1 cellular context compared by ENCODE assay signal in genomic region chr11:65473275-65473860, GRCh38.
TF ChIP-seq lines count a peak whose summit lies in the region.

No MANE protein-coding gene starts in this region.

TF ChIP-seq in GM23338, 12 proteins besides CTCF, POLR2A, EP300 and RAD21 (continued from another document):
- TF ChIP-seq, protein P1, sequence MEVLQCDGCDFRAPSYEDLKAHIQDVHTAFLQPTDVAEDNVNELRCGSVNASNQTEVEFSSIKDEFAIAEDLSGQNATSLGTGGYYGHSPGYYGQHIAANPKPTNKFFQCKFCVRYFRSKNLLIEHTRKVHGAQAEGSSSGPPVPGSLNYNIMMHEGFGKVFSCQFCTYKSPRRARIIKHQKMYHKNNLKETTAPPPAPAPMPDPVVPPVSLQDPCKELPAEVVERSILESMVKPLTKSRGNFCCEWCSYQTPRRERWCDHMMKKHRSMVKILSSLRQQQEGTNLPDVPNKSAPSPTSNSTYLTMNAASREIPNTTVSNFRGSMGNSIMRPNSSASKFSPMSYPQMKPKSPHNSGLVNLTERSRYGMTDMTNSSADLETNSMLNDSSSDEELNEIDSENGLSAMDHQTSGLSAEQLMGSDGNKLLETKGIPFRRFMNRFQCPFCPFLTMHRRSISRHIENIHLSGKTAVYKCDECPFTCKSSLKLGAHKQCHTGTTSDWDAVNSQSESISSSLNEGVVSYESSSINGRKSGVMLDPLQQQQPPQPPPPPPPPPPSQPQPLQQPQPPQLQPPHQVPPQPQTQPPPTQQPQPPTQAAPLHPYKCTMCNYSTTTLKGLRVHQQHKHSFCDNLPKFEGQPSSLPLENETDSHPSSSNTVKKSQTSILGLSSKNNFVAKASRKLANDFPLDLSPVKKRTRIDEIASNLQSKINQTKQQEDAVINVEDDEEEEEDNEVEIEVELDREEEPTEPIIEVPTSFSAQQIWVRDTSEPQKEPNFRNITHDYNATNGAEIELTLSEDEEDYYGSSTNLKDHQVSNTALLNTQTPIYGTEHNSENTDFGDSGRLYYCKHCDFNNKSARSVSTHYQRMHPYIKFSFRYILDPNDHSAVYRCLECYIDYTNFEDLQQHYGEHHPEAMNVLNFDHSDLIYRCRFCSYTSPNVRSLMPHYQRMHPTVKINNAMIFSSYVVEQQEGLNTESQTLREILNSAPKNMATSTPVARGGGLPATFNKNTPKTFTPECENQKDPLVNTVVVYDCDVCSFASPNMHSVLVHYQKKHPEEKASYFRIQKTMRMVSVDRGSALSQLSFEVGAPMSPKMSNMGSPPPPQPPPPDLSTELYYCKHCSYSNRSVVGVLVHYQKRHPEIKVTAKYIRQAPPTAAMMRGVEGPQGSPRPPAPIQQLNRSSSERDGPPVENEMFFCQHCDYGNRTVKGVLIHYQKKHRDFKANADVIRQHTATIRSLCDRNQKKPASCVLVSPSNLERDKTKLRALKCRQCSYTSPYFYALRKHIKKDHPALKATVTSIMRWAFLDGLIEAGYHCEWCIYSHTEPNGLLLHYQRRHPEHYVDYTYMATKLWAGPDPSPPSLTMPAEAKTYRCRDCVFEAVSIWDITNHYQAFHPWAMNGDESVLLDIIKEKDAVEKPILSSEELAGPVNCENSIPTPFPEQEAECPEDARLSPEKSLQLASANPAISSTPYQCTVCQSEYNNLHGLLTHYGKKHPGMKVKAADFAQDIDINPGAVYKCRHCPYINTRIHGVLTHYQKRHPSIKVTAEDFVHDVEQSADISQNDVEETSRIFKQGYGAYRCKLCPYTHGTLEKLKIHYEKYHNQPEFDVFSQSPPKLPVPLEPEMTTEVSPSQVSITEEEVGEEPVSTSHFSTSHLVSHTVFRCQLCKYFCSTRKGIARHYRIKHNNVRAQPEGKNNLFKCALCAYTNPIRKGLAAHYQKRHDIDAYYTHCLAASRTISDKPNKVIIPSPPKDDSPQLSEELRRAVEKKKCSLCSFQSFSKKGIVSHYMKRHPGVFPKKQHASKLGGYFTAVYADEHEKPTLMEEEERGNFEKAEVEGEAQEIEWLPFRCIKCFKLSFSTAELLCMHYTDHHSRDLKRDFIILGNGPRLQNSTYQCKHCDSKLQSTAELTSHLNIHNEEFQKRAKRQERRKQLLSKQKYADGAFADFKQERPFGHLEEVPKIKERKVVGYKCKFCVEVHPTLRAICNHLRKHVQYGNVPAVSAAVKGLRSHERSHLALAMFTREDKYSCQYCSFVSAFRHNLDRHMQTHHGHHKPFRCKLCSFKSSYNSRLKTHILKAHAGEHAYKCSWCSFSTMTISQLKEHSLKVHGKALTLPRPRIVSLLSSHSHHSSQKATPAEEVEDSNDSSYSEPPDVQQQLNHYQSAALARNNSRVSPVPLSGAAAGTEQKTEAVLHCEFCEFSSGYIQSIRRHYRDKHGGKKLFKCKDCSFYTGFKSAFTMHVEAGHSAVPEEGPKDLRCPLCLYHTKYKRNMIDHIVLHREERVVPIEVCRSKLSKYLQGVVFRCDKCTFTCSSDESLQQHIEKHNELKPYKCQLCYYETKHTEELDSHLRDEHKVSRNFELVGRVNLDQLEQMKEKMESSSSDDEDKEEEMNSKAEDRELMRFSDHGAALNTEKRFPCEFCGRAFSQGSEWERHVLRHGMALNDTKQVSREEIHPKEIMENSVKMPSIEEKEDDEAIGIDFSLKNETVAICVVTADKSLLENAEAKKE (CRISPR knock-in tag; IDR thresholded peaks at IDR 0.05) = no peak
- TF ChIP-seq JUNB (IDR thresholded peaks at IDR 0.05; ENCODE audit: unreplicated experiment) (no peak), EZH2phosphoT487 (IDR thresholded peaks at IDR 0.05; ENCODE audit: unreplicated experiment) (no peak), ZNF331 (CRISPR knock-in tag; IDR thresholded peaks at IDR 0.05; ENCODE audit: low read depth) (no peak), NANOG (IDR thresholded peaks at IDR 0.05; ENCODE audit: borderline replicate concordance) (no peak), EZH2 (IDR thresholded peaks at IDR 0.05; ENCODE audit: low read depth, unreplicated experiment) (no peak), STAT1 (IDR thresholded peaks at IDR 0.05; ENCODE audit: unreplicated experiment) (no peak), REST (IDR thresholded peaks at IDR 0.05; ENCODE audit: unreplicated experiment) (no peak)
